1 cellular context compared by ENCODE assay signal in the genomic region with DNA sequence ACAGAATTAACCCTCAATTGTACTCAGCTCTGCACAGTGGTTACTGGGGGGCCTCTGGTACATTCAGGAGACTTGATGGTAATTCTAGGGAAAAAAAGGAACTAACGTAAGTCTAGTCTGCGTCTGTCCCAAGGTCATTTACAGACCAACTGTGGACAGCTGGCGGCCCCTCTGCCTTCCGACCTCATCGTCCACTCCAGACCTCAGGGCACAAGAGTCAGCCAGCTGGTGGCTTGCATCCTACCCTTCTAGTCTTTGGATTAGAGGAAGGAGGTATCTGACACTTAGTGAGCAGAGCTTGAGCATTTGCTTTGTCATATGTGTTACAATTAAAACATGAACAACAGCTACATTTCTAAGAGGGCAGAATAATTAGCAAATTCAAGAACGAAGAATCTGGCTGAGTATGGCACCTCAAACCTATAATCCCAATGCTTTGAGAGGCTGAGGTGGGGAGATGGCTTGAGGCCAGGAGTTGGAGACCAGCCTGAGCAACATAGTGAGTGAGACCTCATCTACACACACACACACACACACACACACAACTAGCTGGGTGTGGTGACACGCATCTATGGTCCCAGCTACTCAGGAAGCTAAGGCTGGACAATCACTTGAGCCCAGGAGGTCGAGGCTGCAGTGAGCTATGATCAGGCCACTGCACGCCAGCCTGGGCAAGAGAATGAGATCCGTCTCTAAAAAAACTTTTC.
TF ChIP-seq lines count a peak whose summit lies in the region.

No MANE protein-coding gene starts in this region.

TF ChIP-seq in IMR-90, 13 proteins besides CTCF, POLR2A, EP300 and RAD21 (continued from another document):
- TF ChIP-seq CHD1 (IDR thresholded peaks at IDR 0.05; ENCODE audit: low read depth, low read length) (no peak), ELK1 (IDR thresholded peaks at IDR 0.05; ENCODE audit: borderline replicate concordance, low read depth, low read length) (no peak), CEBPB (IDR thresholded peaks at IDR 0.05; ENCODE audit: low read depth, low read length) (no peak), RFX5 (IDR thresholded peaks at IDR 0.05; ENCODE audit: low read depth, low read length) (no peak), RCOR1 (IDR thresholded peaks at IDR 0.05; ENCODE audit: insufficient replicate concordance, low read length) (no peak), NFE2L2 (IDR thresholded peaks at IDR 0.05; ENCODE audit: low read depth, low read length) (no peak)
